ENCODE assay signal across 14 cellular contexts in the genomic region with DNA sequence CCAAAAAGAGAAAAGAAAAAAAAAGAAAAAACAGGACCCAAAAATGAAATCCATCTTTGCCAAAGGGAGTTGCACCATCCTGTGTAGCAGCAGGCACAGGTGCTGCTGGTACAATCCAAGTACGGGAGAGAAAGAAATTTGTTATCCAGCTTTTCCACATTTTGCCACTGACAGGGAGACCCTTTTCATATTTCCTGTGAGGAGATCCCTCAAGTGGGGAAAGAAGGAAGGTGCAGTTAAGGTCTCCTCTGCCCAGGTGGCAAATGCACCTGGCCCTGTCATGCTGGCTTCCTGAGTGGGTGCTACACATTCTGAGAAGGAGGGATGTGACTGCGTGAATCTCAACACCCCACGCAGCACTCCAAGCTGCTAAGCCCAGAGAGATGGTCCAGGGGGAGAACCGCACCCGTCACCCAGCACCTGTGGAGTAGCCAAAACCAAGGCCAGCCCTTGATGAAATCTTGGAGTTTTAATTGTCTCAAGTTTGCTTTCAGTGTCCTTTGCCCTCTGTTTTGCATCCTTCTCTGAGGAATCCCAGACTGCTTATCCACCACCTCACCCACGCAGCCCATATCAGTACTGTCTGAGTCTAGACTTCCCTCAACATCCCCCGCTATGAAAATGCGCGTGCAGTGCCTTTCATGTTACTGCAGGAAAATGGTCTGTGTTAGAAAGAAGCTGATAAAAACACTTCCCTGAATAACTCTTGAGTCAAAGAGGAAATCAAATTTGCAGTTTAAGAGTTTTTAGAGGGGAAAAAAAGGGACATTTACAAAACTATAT.
A peak's percentile ranks its signal among the peaks of the same experiment; 100 is the strongest.
DNase-seq lines count a peak whose midpoint lies in the region; ATAC-seq and TF ChIP-seq lines count a peak whose summit lies in the region.
"Had no signal": no experiment of that assay in that cellular context is flagged by ENCODE, and none has a peak within 500 bp of the region (broad histone marks: within the 10 kb centered on the region; RNA-seq: fewer than 3 reads in every experiment).

No MANE protein-coding gene starts in this region.

- peaks cover 4% of the 10 kb centered on the region for H3K9me3 Mint-ChIP-seq in Caco-2 (ENCODE audit: unreplicated experiment)
- H3K9me3 Mint-ChIP-seq in chondrocyte (ENCODE audit: low read depth) = no peaks in the 10 kb centered on the region
- H3K9me3 Mint-ChIP-seq in mesothelial cell of epicardium = no peaks in the 10 kb centered on the region
- H3K9me3 Mint-ChIP-seq in activated CD4-positive, alpha-beta memory T cell treated with anti-CD3 and anti-CD28 coated beads for 36 hours = no peaks in the 10 kb centered on the region
- H3K9me3 Mint-ChIP-seq: activated naive CD8-positive, alpha-beta T cell treated with anti-CD3 and anti-CD28 coated beads for 36 hours; CD4-positive, alpha-beta memory T cell had no signal

- H3K36me3 Mint-ChIP-seq in Caco-2 (ENCODE audit: insufficient read depth, unreplicated experiment) (no peaks in the 10 kb centered on the region), chondrocyte (ENCODE audit: low read depth) (no peaks in the 10 kb centered on the region), mesothelial cell of epicardium (no peaks in the 10 kb centered on the region)
- no peaks in the 10 kb centered on the region for H3K36me3 Mint-ChIP-seq in activated CD4-positive, alpha-beta memory T cell treated with anti-CD3 and anti-CD28 coated beads for 36 hours
- H3K36me3 Mint-ChIP-seq: activated naive CD8-positive, alpha-beta T cell treated with anti-CD3 and anti-CD28 coated beads for 36 hours; CD4-positive, alpha-beta memory T cell had no signal

- H3K4me3 ChIP-seq in Caco-2 (ENCODE audit: low read depth, low read length) (no peak overlapping the region), LNCaP clone FGC (ENCODE audit: low read depth, low read length) (no peak overlapping the region), tibial nerve (no peak overlapping the region)
- H3K4me3 ChIP-seq: psoas muscle had no signal

- no TSS peak for BruUV-seq in Caco-2 (replicated peaks; lab: Mats Ljungman, UMichigan)

- H3K9me3 ChIP-seq in Caco-2 (no peaks in the 10 kb centered on the region; the same call in 1 of the 2 replicates), tibial nerve (no peaks in the 10 kb centered on the region)
- H3K9me3 ChIP-seq: psoas muscle had no signal

- no peak for TF ChIP-seq POLR2A in tibial nerve (IDR thresholded peaks at IDR 0.05)

- no peak for TF ChIP-seq EP300 in tibial nerve (IDR thresholded peaks at IDR 0.05)

- H3K4me1 ChIP-seq in Caco-2 = peaks cover 26% of the 10 kb centered on the region
- H3K4me1 ChIP-seq in tibial nerve = peaks cover 0 to 18% (median 12%) of the 10 kb centered on the region in 4 donors
- H3K4me1 ChIP-seq: psoas muscle had no signal

- H3K27me3 Mint-ChIP-seq in Caco-2 (ENCODE audit: insufficient read depth, unreplicated experiment) = no peaks in the 10 kb centered on the region
- H3K27me3 Mint-ChIP-seq in chondrocyte (ENCODE audit: low read depth) = no peaks in the 10 kb centered on the region
- H3K27me3 Mint-ChIP-seq in mesothelial cell of epicardium (ENCODE audit: low read depth) = no peaks in the 10 kb centered on the region
- peaks cover 28% of the 10 kb centered on the region for H3K27me3 Mint-ChIP-seq in activated CD4-positive, alpha-beta memory T cell treated with anti-CD3 and anti-CD28 coated beads for 36 hours

- no peak for ATAC-seq in GM21723 (IDR thresholded peaks at IDR 0.05; ENCODE audit: unreplicated experiment)
- ATAC-seq: psoas muscle had no signal

- intact Hi-C loops in Caco-2 (cut with micrococcal nuclease; ENCODE audit: unreplicated experiment) = loop anchor here (1.0 to 10.0 kb wide), 4 partner anchors 84 to 267 kb away; a partner anchor contains a TSS
- intact Hi-C loops in activated CD4-positive, alpha-beta memory T cell treated with anti-CD3 and anti-CD28 coated beads for 36 hours (cut with micrococcal nuclease) = no loop called here

- H3K4me3 Mint-ChIP-seq in Caco-2 (ENCODE audit: unreplicated experiment) = no peak overlapping the region
- no peak overlapping the region for H3K4me3 Mint-ChIP-seq in chondrocyte (ENCODE audit: unreplicated experiment)
- no peak overlapping the region for H3K4me3 Mint-ChIP-seq in mesothelial cell of epicardium
- H3K4me3 Mint-ChIP-seq in activated CD4-positive, alpha-beta memory T cell treated with anti-CD3 and anti-CD28 coated beads for 36 hours = no peak overlapping the region
- H3K4me3 Mint-ChIP-seq: activated naive CD8-positive, alpha-beta T cell treated with anti-CD3 and anti-CD28 coated beads for 36 hours; CD4-positive, alpha-beta memory T cell had no signal

- TF ChIP-seq CTCF in Caco-2 (IDR thresholded peaks at IDR 0.05; ENCODE audit: insufficient read depth in 1 of 2, low read depth in 1 of 2, low read length in 1 of 2, severe bottlenecking in 1 of 2, unreplicated experiment in 1 of 2) (peak; percentile 28 to 47), LNCaP clone FGC (IDR thresholded peaks at IDR 0.05; ENCODE audit: control insufficient read depth, extremely low read depth, insufficient read depth) (0 out of 2 replicates have a peak, but pooled peaks have one; percentile 20), chondrocyte (IDR thresholded peaks at IDR 0.05) (peak; percentile 36), mesothelial cell of epicardium (IDR thresholded peaks at IDR 0.05; ENCODE audit: unreplicated experiment) (no peak), GM13977 (IDR thresholded peaks at IDR 0.05; ENCODE audit: extremely low read depth, insufficient read depth, missing control alignments) (no peak), tibial nerve (IDR thresholded peaks at IDR 0.05) (no peak)

- H3K36me3 ChIP-seq in Caco-2 (ENCODE audit: control insufficient read depth, insufficient read depth, low read length) (no peaks in the 10 kb centered on the region), tibial nerve (no peaks in the 10 kb centered on the region)

- POLR2A ChIA-PET in Caco-2 (lab: Charles Lee) = no interaction called here
- POLR2A ChIA-PET in activated CD4-positive, alpha-beta memory T cell treated with anti-CD3 and anti-CD28 coated beads for 36 hours (lab: Charles Lee) = no interaction called here

- 88 to 91% methylated on average over 9 of the region's 9 CpGs for WGBS in tibial nerve, 2 donors

- no peak overlapping the region for H3K27ac Mint-ChIP-seq in Caco-2 (ENCODE audit: unreplicated experiment)
- H3K27ac Mint-ChIP-seq in chondrocyte (ENCODE audit: unreplicated experiment) = no peak overlapping the region
- peak overlapping the region; percentile 62 for H3K27ac Mint-ChIP-seq in mesothelial cell of epicardium
- no peak overlapping the region for H3K27ac Mint-ChIP-seq in activated CD4-positive, alpha-beta memory T cell treated with anti-CD3 and anti-CD28 coated beads for 36 hours
- H3K27ac Mint-ChIP-seq: activated naive CD8-positive, alpha-beta T cell treated with anti-CD3 and anti-CD28 coated beads for 36 hours; CD4-positive, alpha-beta memory T cell had no signal

- H3K27me3 ChIP-seq in Caco-2 (replicated peaks; ENCODE audit: control insufficient read depth, insufficient read depth, low read length) = no peaks in the 10 kb centered on the region
- H3K27me3 ChIP-seq in tibial nerve = no peaks in the 10 kb centered on the region

- CTCF ChIA-PET in Caco-2 (lab: Charles Lee) = interaction anchor here (0.6 to 1.4 kb wide), 6 partner anchors 17 to 311 kb away, joined by 3 to 6 read pairs (median 4); a partner anchor contains a TSS
- CTCF ChIA-PET in activated CD4-positive, alpha-beta memory T cell treated with anti-CD3 and anti-CD28 coated beads for 36 hours (lab: Charles Lee) = no interaction called here

- in situ Hi-C loops in GM13977 (cut with MboI; ENCODE audit: low pct_unique_long_range_greater_than_20kb, low sequenced_read_pairs, unreplicated experiment) = no loop called here

- DNase-seq in Caco-2 = peak; percentile 44 to 48
- no peak for DNase-seq in LNCaP clone FGC (ENCODE audit: low read depth)
- no peak for DNase-seq in chondrocyte (ENCODE audit: low spot score)
- no peak for DNase-seq in mesothelial cell of epicardium (ENCODE audit: low spot score in 2 of 2, unreplicated experiment in 2 of 2)
- no peak for DNase-seq in GM13977 (ENCODE audit: low spot score)
- no peak for DNase-seq in tibial nerve (ENCODE audit: low spot score in 2 of 2)
- DNase-seq in activated CD4-positive, alpha-beta memory T cell treated with anti-CD3 and anti-CD28 coated beads for 36 hours = no peak
- DNase-seq: activated CD4-positive, alpha-beta T cell treated with anti-CD3 and anti-CD28 coated beads, Interleukin-2, amount 50 U/mL, for 48 hours; activated naive CD8-positive, alpha-beta T cell treated with anti-CD3 and anti-CD28 coated beads for 36 hours; CD4-positive, alpha-beta memory T cell; NCI-H1694 treated with DMSO at 0.1 percent for 48 hours; stimulated activated naive CD4-positive, alpha-beta T cell treated with Interleukin-2 at 50 U/mL for 16 hours had no signal

- no peak overlapping the region for H3K27ac ChIP-seq in tibial nerve
- H3K27ac ChIP-seq: psoas muscle had no signal

- H3K4me1 Mint-ChIP-seq in Caco-2 (ENCODE audit: low read depth, unreplicated experiment) (peaks cover 24% of the 10 kb centered on the region), chondrocyte (ENCODE audit: low read depth) (peaks cover 31% of the 10 kb centered on the region), mesothelial cell of epicardium (peaks cover 21% of the 10 kb centered on the region)
- no peaks in the 10 kb centered on the region for H3K4me1 Mint-ChIP-seq in activated CD4-positive, alpha-beta memory T cell treated with anti-CD3 and anti-CD28 coated beads for 36 hours (ENCODE audit: low read depth)
- H3K4me1 Mint-ChIP-seq: CD4-positive, alpha-beta memory T cell had no signal

Comparison
In these comparisons a context has a peak if more than half of its experiments do, and no peak if none do; other contexts are left out.
1. DNase-seq: peak in Caco-2 (2 of 2); none in LNCaP clone FGC (single experiment), chondrocyte (single experiment), mesothelial cell of epicardium (0 of 2), GM13977 (single experiment), tibial nerve (0 of 2) and activated CD4-positive, alpha-beta memory T cell treated with anti-CD3 and anti-CD28 coated beads for 36 hours (single experiment).
2. CTCF ChIP-seq: peak in Caco-2 (2 of 2), LNCaP clone FGC (single experiment) and chondrocyte (single experiment); none in mesothelial cell of epicardium (single experiment), GM13977 (single experiment) and tibial nerve (0 of 5).